Comparison of ENCODE assay signal across 19 cellular contexts in the genomic region with DNA sequence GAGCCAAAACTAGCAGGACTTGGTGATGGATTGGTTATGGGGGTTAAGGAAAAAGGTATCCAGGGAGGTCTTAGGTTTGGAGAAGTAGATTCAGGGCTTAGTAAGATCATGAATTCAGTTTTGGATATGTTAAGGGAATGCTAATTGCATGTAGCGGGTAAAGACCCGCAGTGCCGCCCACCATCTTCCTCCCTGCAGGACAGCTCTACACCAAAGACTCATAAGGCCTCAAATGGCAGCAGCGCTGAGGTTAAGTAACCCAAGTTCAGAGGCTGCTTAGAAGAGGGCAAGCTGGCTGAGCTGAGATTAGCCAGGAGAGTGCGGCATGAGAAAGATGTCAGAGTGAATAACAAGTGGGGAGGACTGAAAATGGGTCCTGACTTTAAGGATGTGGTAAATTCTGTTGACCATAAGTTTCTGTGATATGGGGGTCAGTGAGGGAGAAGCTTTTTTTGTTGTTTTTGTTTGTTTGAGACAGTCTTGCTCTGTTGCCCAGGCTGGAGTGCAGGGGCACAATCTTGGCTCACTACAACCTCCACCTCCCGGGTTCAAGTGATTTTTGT. TPM values are rescaled to one million over a fixed set of nuclear protein-coding genes. Genes with fewer than 3 reads are reported as not detected.
"Had no signal": no experiment of that assay in that cellular context is flagged by ENCODE, and none has a peak within 500 bp of the region (broad histone marks: within the 10 kb centered on the region; RNA-seq: fewer than 3 reads in every experiment).

No MANE protein-coding gene starts in this region.

- H3K9me3 Mint-ChIP-seq: activated CD4-positive, alpha-beta T cell treated with anti-CD3 and anti-CD28 coated beads, Interleukin-2, amount 10 ng/mL, durations not matched to agents 7 days and 5 days; activated naive CD4-positive, alpha-beta T cell treated with anti-CD3 and anti-CD28 coated beads, Interleukin-2, amount 50 U/mL, for 72 hours had no signal

- H3K4me3 Mint-ChIP-seq: activated CD4-positive, alpha-beta T cell treated with anti-CD3 and anti-CD28 coated beads, Interleukin-2, amount 10 ng/mL, durations not matched to agents 7 days and 5 days; activated CD8-positive, alpha-beta T cell treated with anti-CD3 and anti-CD28 coated beads, Interleukin-2, amount 10 ng/mL, durations not matched to agents 7 days and 5 days had no signal

- H3K27me3 ChIP-seq: adrenal gland, gastrocnemius medialis, heart left ventricle, upper lobe of left lung had no signal

- H3K36me3 ChIP-seq: adrenal gland, thoracic aorta had no signal

- H3K27ac Mint-ChIP-seq: activated CD4-positive, alpha-beta T cell treated with anti-CD3 and anti-CD28 coated beads, Interleukin-2, amount 10 ng/mL, durations not matched to agents 7 days and 5 days; activated CD8-positive, alpha-beta T cell treated with anti-CD3 and anti-CD28 coated beads, Interleukin-2, amount 10 ng/mL, durations not matched to agents 7 days and 5 days had no signal

- DNase-seq: activated CD4-positive, alpha-beta T cell treated with anti-CD3 and anti-CD28 coated beads, Interleukin-2, amount 10 ng/mL, durations not matched to agents 7 days and 5 days; activated CD4-positive, CD25-positive, alpha-beta regulatory T cell; activated CD8-positive, alpha-beta memory T cell treated with anti-CD3 and anti-CD28 coated beads, Interleukin-2, amount 50 U/mL, for 4 hours; activated CD8-positive, alpha-beta T cell treated with anti-CD3 and anti-CD28 coated beads, Interleukin-2, amount 10 ng/mL, durations not matched to agents 7 days and 5 days; activated effector memory CD4-positive, alpha-beta T cell treated with anti-CD3 and anti-CD28 coated beads, Interleukin-2, amount 50 U/mL, for 16 hours; activated T-cell treated with anti-CD3 and anti-CD28 coated beads, Interleukin-2, amount 50 U/mL, for 48 hours; effector CD4-positive, alpha-beta T cell; gastrocnemius medialis; heart left ventricle; kidney; stimulated activated CD4-positive, alpha-beta T cell treated with anti-CD3 and anti-CD28 coated beads, Interleukin-4, amount 100 ng/mL, for 1 hour; T-helper 9 cell; upper lobe of left lung had no signal

- H3K27me3 Mint-ChIP-seq: activated CD4-positive, alpha-beta T cell treated with anti-CD3 and anti-CD28 coated beads, Interleukin-2, amount 10 ng/mL, durations not matched to agents 7 days and 5 days had no signal

- H3K9me3 ChIP-seq: adrenal gland, gastrocnemius medialis, heart left ventricle, thoracic aorta, upper lobe of left lung had no signal

- H3K27ac ChIP-seq: adrenal gland, gastrocnemius medialis, heart left ventricle, thoracic aorta, upper lobe of left lung had no signal

- ATAC-seq: activated CD8-positive, alpha-beta T cell treated with anti-CD3 and anti-CD28 coated beads, Interleukin-2, amount 10 ng/mL, durations not matched to agents 7 days and 5 days; activated naive CD4-positive, alpha-beta T cell treated with anti-CD3 and anti-CD28 coated beads, Interleukin-2, amount 50 U/mL, for 72 hours; esophagus mucosa; sciatic nerve had no signal

- H3K4me3 ChIP-seq: adrenal gland, gastrocnemius medialis, heart left ventricle, smooth muscle cell, thoracic aorta, upper lobe of left lung had no signal

RNA-seq across cellular contexts. Expression of a gene that starts 26.2 kb away (rescaled TPM):
- total RNA-seq: smooth muscle cell had no signal
